ENCODE assay signal across 20 cellular contexts in genomic region chr7:149175150-149175549, GRCh38. TPM values are rescaled to one million over a fixed set of nuclear protein-coding genes. Genes with fewer than 3 reads are reported as not detected.
A peak's percentile ranks its signal among the peaks of the same experiment; 100 is the strongest.
DNase-seq lines count a peak whose midpoint lies in the region; ATAC-seq and TF ChIP-seq lines count a peak whose summit lies in the region.
"Had no signal": no experiment of that assay in that cellular context is flagged by ENCODE, and none has a peak within 500 bp of the region (broad histone marks: within the 10 kb centered on the region; RNA-seq: fewer than 3 reads in every experiment).

No MANE protein-coding gene starts in this region.

- CTCF ChIA-PET in activated CD8-positive, alpha-beta T cell treated with anti-CD3 and anti-CD28 coated beads for 36 hours (lab: Charles Lee) = interaction anchor here (1.0 kb wide), 1 partner anchor 28 kb away, joined by 3 read pairs; no protein-coding TSS in a partner anchor
- CTCF ChIA-PET in activated CD8-positive, alpha-beta T cell treated with anti-CD3 and anti-CD28 coated beads, Interleukin-2, amount 10 ng/mL, durations not matched to agents 7 days and 5 days (lab: Charles Lee) = interaction anchor here (1.1 to 1.6 kb wide), 2 partner anchors 10 to 28 kb away, joined by 3 to 7 read pairs; partner anchors contain the start of gene ZNF398
- CTCF ChIA-PET in SK-N-SH (lab: Yijun Ruan, JAX) = interaction anchor here (0.9 to 4.8 kb wide), 5 partner anchors 20 to 109 kb away, joined by 3 to 24 read pairs (median 7); partner anchors contain the start of genes ZNF282 and ZNF398

- peaks cover 44 to 80% of the 10 kb centered on the region in 2 experiments for H3K36me3 ChIP-seq in SK-N-SH (replicated peaks in 1 of 2; ENCODE audit: control insufficient read depth in 1 of 2, insufficient read depth in 2 of 2, low read length in 1 of 2)

- H3K4me3 Mint-ChIP-seq in activated CD8-positive, alpha-beta T cell treated with anti-CD3 and anti-CD28 coated beads for 36 hours = no peak overlapping the region
- no peak overlapping the region for H3K4me3 Mint-ChIP-seq in activated CD8-positive, alpha-beta T cell treated with anti-CD3 and anti-CD28 coated beads, Interleukin-2, amount 10 ng/mL, durations not matched to agents 7 days and 5 days
- H3K4me3 Mint-ChIP-seq in stimulated activated effector memory CD8-positive, alpha-beta T cell treated with anti-CD3 and anti-CD28 coated beads, Interleukin-12 subunit alpha, Interleukin-12 subunit beta, amount 100 ng/mL, for 72 hours = no peak overlapping the region
- H3K4me3 Mint-ChIP-seq: T-cell had no signal

- peak overlapping the region; percentile 34 for H3K27ac Mint-ChIP-seq in activated CD8-positive, alpha-beta T cell treated with anti-CD3 and anti-CD28 coated beads for 36 hours
- H3K27ac Mint-ChIP-seq in activated CD8-positive, alpha-beta T cell treated with anti-CD3 and anti-CD28 coated beads, Interleukin-2, amount 10 ng/mL, durations not matched to agents 7 days and 5 days = no peak overlapping the region
- peak overlapping the region; percentile 67 for H3K27ac Mint-ChIP-seq in stimulated activated effector memory CD8-positive, alpha-beta T cell treated with anti-CD3 and anti-CD28 coated beads, Interleukin-12 subunit alpha, Interleukin-12 subunit beta, amount 100 ng/mL, for 72 hours
- H3K27ac Mint-ChIP-seq: T-cell had no signal

- H3K9me3 Mint-ChIP-seq in activated CD8-positive, alpha-beta T cell treated with anti-CD3 and anti-CD28 coated beads for 36 hours = no peaks in the 10 kb centered on the region
- no peaks in the 10 kb centered on the region for H3K9me3 Mint-ChIP-seq in activated CD8-positive, alpha-beta T cell treated with anti-CD3 and anti-CD28 coated beads, Interleukin-2, amount 10 ng/mL, durations not matched to agents 7 days and 5 days (ENCODE audit: insufficient read depth)
- H3K9me3 Mint-ChIP-seq in stimulated activated effector memory CD8-positive, alpha-beta T cell treated with anti-CD3 and anti-CD28 coated beads, Interleukin-12 subunit alpha, Interleukin-12 subunit beta, amount 100 ng/mL, for 72 hours = no peaks in the 10 kb centered on the region
- H3K9me3 Mint-ChIP-seq: T-cell had no signal

- H3K27ac ChIP-seq in SK-N-SH (ENCODE audit: low read depth in 2 of 2, low read length in 1 of 2) = peak overlapping the region in 1 of 2 experiments; percentile 66; a peak in 2 of 4 replicates
- H3K27ac ChIP-seq: HL-60, PC-9, SJCRH30 had no signal

- TF ChIP-seq CTCF in activated CD8-positive, alpha-beta T cell treated with anti-CD3 and anti-CD28 coated beads for 36 hours (IDR thresholded peaks at IDR 0.05) = no peak
- no peak for TF ChIP-seq CTCF in SK-N-SH (IDR thresholded peaks at IDR 0.05)

- H3K9me2 ChIP-seq in SK-N-SH = no peaks in the 10 kb centered on the region

- TF ChIP-seq RAD21 in SK-N-SH (IDR thresholded peaks at IDR 0.05; ENCODE audit: low read length) = no peak

- POLR2A ChIA-PET in activated CD8-positive, alpha-beta T cell treated with anti-CD3 and anti-CD28 coated beads for 36 hours (lab: Charles Lee) = interaction anchor here (1.2 to 1.5 kb wide), 2 partner anchors 20 to 49 kb away, joined by 3 read pairs; partner anchors contain the start of genes ZNF282 and ZNF425
- POLR2A ChIA-PET in activated CD8-positive, alpha-beta T cell treated with anti-CD3 and anti-CD28 coated beads, Interleukin-2, amount 10 ng/mL, durations not matched to agents 7 days and 5 days (lab: Charles Lee) = no interaction called here
- POLR2A ChIA-PET in SK-N-SH (lab: Yijun Ruan, JAX) = interaction anchor here (0.5 to 1.3 kb wide), 3 partner anchors 20 to 66 kb away, joined by 3 to 6 read pairs (median 4); partner anchors contain the start of genes ZNF282 and ZNF398

- peaks cover 0 to 13% of the 10 kb centered on the region in 2 experiments; a peak in 2 of 4 replicates for H3K4me1 ChIP-seq in SK-N-SH (ENCODE audit: control insufficient read depth in 1 of 2, insufficient read depth in 2 of 2, low read depth in 1 of 2, low read length in 1 of 2)
- H3K4me1 ChIP-seq: SJCRH30 had no signal

- H3F3A ChIP-seq in SK-N-SH (replicated peaks; ENCODE audit: insufficient read depth) = peaks cover 3% of the 10 kb centered on the region

- no peak for ATAC-seq in activated CD8-positive, alpha-beta T cell treated with anti-CD3 and anti-CD28 coated beads for 36 hours
- ATAC-seq in activated CD8-positive, alpha-beta T cell treated with anti-CD3 and anti-CD28 coated beads, Interleukin-2, amount 10 ng/mL, durations not matched to agents 7 days and 5 days = no peak
- ATAC-seq in stimulated activated effector memory CD8-positive, alpha-beta T cell treated with anti-CD3 and anti-CD28 coated beads, Interleukin-12 subunit alpha, Interleukin-12 subunit beta, amount 100 ng/mL, for 72 hours = no peak
- ATAC-seq: Right ventricle myocardium inferior, T-cell had no signal

- intact Hi-C loops in activated CD8-positive, alpha-beta T cell treated with anti-CD3 and anti-CD28 coated beads for 36 hours (cut with micrococcal nuclease) = no loop called here
- intact Hi-C loops in cardiac septum (cut with DNase I) = no loop called here

- H4K20me1 ChIP-seq in SK-N-SH (ENCODE audit: insufficient read depth) = no peaks in the 10 kb centered on the region

- no peaks in the 10 kb centered on the region for H3K4me1 Mint-ChIP-seq in activated CD8-positive, alpha-beta T cell treated with anti-CD3 and anti-CD28 coated beads for 36 hours (ENCODE audit: low read depth)
- peaks cover 7% of the 10 kb centered on the region for H3K4me1 Mint-ChIP-seq in activated CD8-positive, alpha-beta T cell treated with anti-CD3 and anti-CD28 coated beads, Interleukin-2, amount 10 ng/mL, durations not matched to agents 7 days and 5 days (ENCODE audit: low read depth)
- no peaks in the 10 kb centered on the region for H3K4me1 Mint-ChIP-seq in stimulated activated effector memory CD8-positive, alpha-beta T cell treated with anti-CD3 and anti-CD28 coated beads, Interleukin-12 subunit alpha, Interleukin-12 subunit beta, amount 100 ng/mL, for 72 hours
- H3K4me1 Mint-ChIP-seq: T-cell had no signal

- H3K27me3 Mint-ChIP-seq in activated CD8-positive, alpha-beta T cell treated with anti-CD3 and anti-CD28 coated beads for 36 hours = no peaks in the 10 kb centered on the region
- no peaks in the 10 kb centered on the region for H3K27me3 Mint-ChIP-seq in activated CD8-positive, alpha-beta T cell treated with anti-CD3 and anti-CD28 coated beads, Interleukin-2, amount 10 ng/mL, durations not matched to agents 7 days and 5 days (ENCODE audit: low read depth)
- H3K27me3 Mint-ChIP-seq: T-cell had no signal

- DNase-seq in activated CD8-positive, alpha-beta T cell treated with anti-CD3 and anti-CD28 coated beads for 36 hours = no peak
- no peak for DNase-seq in activated CD8-positive, alpha-beta T cell treated with anti-CD3 and anti-CD28 coated beads, Interleukin-2, amount 10 ng/mL, durations not matched to agents 7 days and 5 days
- DNase-seq in NCI-H128 (lab: John Stamatoyannopoulos, UW; ENCODE audit: unreplicated experiment) (peak; percentile 11), SK-N-SH (peak; percentile 84), H4 (ENCODE audit: low spot score) (no peak), NCI-H1694 treated with DMSO at 0.1 percent for 48 hours (lab: John Stamatoyannopoulos, UW) (no peak), cardiac septum (ENCODE audit: low spot score) (no peak)
- no peak for DNase-seq in stimulated activated effector memory CD8-positive, alpha-beta T cell treated with anti-CD3 and anti-CD28 coated beads, Interleukin-12 subunit alpha, Interleukin-12 subunit beta, amount 100 ng/mL, for 72 hours (ENCODE audit: low spot score in 2 of 2)
- DNase-seq: 8988T, ACHN, GOT3, HCEC 1CT, NCI-H1048, NCI-H2029 treated with DMSO at 0.1 percent for 48 hours, NCI-H526 treated with DMSO at 0.1 percent for 48 hours, PC-9, SJCRH30, T-cell had no signal

- H2AFZ ChIP-seq in SK-N-SH (ENCODE audit: low read depth) = no peak overlapping the region
- H2AFZ ChIP-seq: PC-9 had no signal

- WGBS in SK-N-SH (ENCODE audit: low lambda C conversion rate) = 72% methylated on average over 2 of the region's 2 CpGs

- H3K36me3 Mint-ChIP-seq in activated CD8-positive, alpha-beta T cell treated with anti-CD3 and anti-CD28 coated beads for 36 hours (ENCODE audit: low read depth) = peaks cover 22% of the 10 kb centered on the region
- peaks cover 39% of the 10 kb centered on the region for H3K36me3 Mint-ChIP-seq in activated CD8-positive, alpha-beta T cell treated with anti-CD3 and anti-CD28 coated beads, Interleukin-2, amount 10 ng/mL, durations not matched to agents 7 days and 5 days (ENCODE audit: low read depth)
- peaks cover 100% of the 10 kb centered on the region for H3K36me3 Mint-ChIP-seq in stimulated activated effector memory CD8-positive, alpha-beta T cell treated with anti-CD3 and anti-CD28 coated beads, Interleukin-12 subunit alpha, Interleukin-12 subunit beta, amount 100 ng/mL, for 72 hours

- H3K9me3 ChIP-seq in SK-N-SH = no peaks in the 10 kb centered on the region
- H3K9me3 ChIP-seq: SJCRH30 had no signal

- no peak overlapping the region for H3K9ac ChIP-seq in SK-N-SH

- TF ChIP-seq EP300 in SK-N-SH (IDR thresholded peaks at IDR 0.05; ENCODE audit: borderline replicate concordance in 1 of 2, low read depth in 1 of 2, low read length in 1 of 2) = peak in 1 of 2 experiments; percentile 39; a peak in 1 of 4 replicates

- no peaks in the 10 kb centered on the region for H3K27me3 ChIP-seq in SK-N-SH (ENCODE audit: insufficient read depth)
- H3K27me3 ChIP-seq: SJCRH30 had no signal

- no peak overlapping the region for H3K4me2 ChIP-seq in SK-N-SH
- H3K4me2 ChIP-seq: PC-9 had no signal

- no peaks in the 10 kb centered on the region for H3K79me2 ChIP-seq in SK-N-SH (ENCODE audit: insufficient read depth)

- H3K4me3 ChIP-seq in SK-N-SH (ENCODE audit: low read depth in 2 of 2, low read length in 1 of 2) = no peak overlapping the region
- H3K4me3 ChIP-seq: PC-9, SJCRH30 had no signal

RNA-seq across cellular contexts. Expression of gene ZNF282, which starts 20.2 kb away (rescaled TPM):
- 10 to 100 TPM; 29.3 to 29.7 TPM for total RNA-seq in activated CD8-positive, alpha-beta T cell treated with anti-CD3 and anti-CD28 coated beads for 36 hours
- 10 to 100 TPM; 28.4 to 30.6 TPM for total RNA-seq in activated CD8-positive, alpha-beta T cell treated with anti-CD3 and anti-CD28 coated beads, Interleukin-2, amount 10 ng/mL, durations not matched to agents 7 days and 5 days
- 15.0 and 17.9 TPM in 2 replicates for polyA plus RNA-seq in SK-N-SH (2012; rRNA removed)
- 7.0 and 10.8 TPM in 2 replicates for polyA plus RNA-seq in SK-N-SH (2012; cell fraction: cytosol; rRNA removed)
- polyA plus RNA-seq in SK-N-SH (2012; cell fraction: nucleus; rRNA removed) = 32.3 and 36.8 TPM in 2 replicates
- 7.4 and 17.7 TPM in 2 replicates for total RNA-seq in H4 (2014; rRNA removed; shearing (Covaris generic))
- 12.6 TPM for total RNA-seq in cardiac septum

RNA-seq across cellular contexts. Expression of gene ZNF398, which starts 27.9 kb away (rescaled TPM):
- 1 to 10 TPM; 7.2 to 8.7 TPM for total RNA-seq in activated CD8-positive, alpha-beta T cell treated with anti-CD3 and anti-CD28 coated beads for 36 hours
- total RNA-seq in activated CD8-positive, alpha-beta T cell treated with anti-CD3 and anti-CD28 coated beads, Interleukin-2, amount 10 ng/mL, durations not matched to agents 7 days and 5 days = 10 to 100 TPM; 11.8 to 13.3 TPM
- 4.5 and 4.7 TPM in 2 replicates for polyA plus RNA-seq in SK-N-SH (2012; rRNA removed)
- 2.8 and 3.6 TPM in 2 replicates for polyA plus RNA-seq in SK-N-SH (2012; cell fraction: cytosol; rRNA removed)
- polyA plus RNA-seq in SK-N-SH (2012; cell fraction: nucleus; rRNA removed) = 6.3 and 6.6 TPM in 2 replicates
- total RNA-seq in H4 (2014; rRNA removed; shearing (Covaris generic)) = 6.6 and 9.9 TPM in 2 replicates
- total RNA-seq in cardiac septum = 7.4 TPM

RNA-seq across cellular contexts. Expression of gene ZNF425, which starts 49.0 kb away (rescaled TPM):
- under 1 TPM; 0.22 to 0.29 TPM for total RNA-seq in activated CD8-positive, alpha-beta T cell treated with anti-CD3 and anti-CD28 coated beads for 36 hours
- total RNA-seq in activated CD8-positive, alpha-beta T cell treated with anti-CD3 and anti-CD28 coated beads, Interleukin-2, amount 10 ng/mL, durations not matched to agents 7 days and 5 days = under 1 TPM; 0.47 to 0.55 TPM
- polyA plus RNA-seq in SK-N-SH (2012; rRNA removed) = 1.4 and 1.6 TPM in 2 replicates
- 1.4 and 1.5 TPM in 2 replicates for polyA plus RNA-seq in SK-N-SH (2012; cell fraction: cytosol; rRNA removed)
- polyA plus RNA-seq in SK-N-SH (2012; cell fraction: nucleus; rRNA removed) = 1.9 TPM in 2 replicates
- 0.88 and 1.7 TPM in 2 replicates for total RNA-seq in H4 (2014; rRNA removed; shearing (Covaris generic))
- total RNA-seq in cardiac septum = 0.78 TPM

Comparison
In these comparisons a context has a peak if more than half of its experiments do, and no peak if none do; other contexts are left out.
1. DNase-seq: peak in NCI-H128 (single experiment) and SK-N-SH (single experiment); none in activated CD8-positive, alpha-beta T cell treated with anti-CD3 and anti-CD28 coated beads for 36 hours (single experiment), activated CD8-positive, alpha-beta T cell treated with anti-CD3 and anti-CD28 coated beads, Interleukin-2, amount 10 ng/mL, durations not matched to agents 7 days and 5 days (single experiment), stimulated activated effector memory CD8-positive, alpha-beta T cell treated with anti-CD3 and anti-CD28 coated beads, Interleukin-12 subunit alpha, Interleukin-12 subunit beta, amount 100 ng/mL, for 72 hours (0 of 2), H4 (single experiment), NCI-H1694 treated with DMSO at 0.1 percent for 48 hours (single experiment) and cardiac septum (single experiment).